In genomic region chr3:182226995-182227394, GRCh38 we compare ENCODE assay signal across 3 cellular contexts.
TF ChIP-seq lines count a peak whose summit lies in the region.

No MANE protein-coding gene starts in this region.

TF ChIP-seq in SK-N-SH, 30 proteins besides CTCF, POLR2A, EP300 and RAD21:
- no peak for TF ChIP-seq ZBTB33 (IDR thresholded peaks at IDR 0.05; ENCODE audit: borderline replicate concordance, low read depth)
- no peak for TF ChIP-seq ELF1 (IDR thresholded peaks at IDR 0.05)
- TF ChIP-seq POLR2AphosphoS5 (IDR thresholded peaks at IDR 0.05; ENCODE audit: low read depth, low read length) = no peak
- no peak for TF ChIP-seq FOXM1 (IDR thresholded peaks at IDR 0.05; ENCODE audit: low read depth)
- no peak for TF ChIP-seq JUND (IDR thresholded peaks at IDR 0.05)
- TF ChIP-seq TAF1 (IDR thresholded peaks at IDR 0.05; ENCODE audit: borderline replicate concordance, low read depth, low read length) = no peak
- TF ChIP-seq MAX (IDR thresholded peaks at IDR 0.05; ENCODE audit: low read depth) = no peak
- no peak for TF ChIP-seq FOXJ3 (CRISPR knock-in tag; IDR thresholded peaks at IDR 0.05)
- TF ChIP-seq PBX3 (IDR thresholded peaks at IDR 0.05) = no peak
- no peak for TF ChIP-seq RFX5 (IDR thresholded peaks at IDR 0.05; ENCODE audit: low read length)
- TF ChIP-seq RXRA (IDR thresholded peaks at IDR 0.05; ENCODE audit: borderline replicate concordance, low read depth) = no peak
- no peak for TF ChIP-seq YY1 (IDR thresholded peaks at IDR 0.05; ENCODE audit: low read depth)

TF ChIP-seq in SK-N-SH treated with all-trans-retinoic acid at 6 μM for 48 hours, 23 proteins besides CTCF, POLR2A, EP300 and RAD21 (continued from another document):
- TF ChIP-seq ZC3H10 (CRISPR knock-in tag; IDR thresholded peaks at IDR 0.05) = no peak
- TF ChIP-seq TOX (CRISPR knock-in tag; IDR thresholded peaks at IDR 0.05; ENCODE audit: borderline replicate concordance) = no peak
- TF ChIP-seq TCF4 (CRISPR knock-in tag; IDR thresholded peaks at IDR 0.05; ENCODE audit: borderline replicate concordance) = no peak
- TF ChIP-seq CSRNP3 (CRISPR knock-in tag; IDR thresholded peaks at IDR 0.05) = no peak
- no peak for TF ChIP-seq ZNF70 (CRISPR knock-in tag; IDR thresholded peaks at IDR 0.05)
- no peak for TF ChIP-seq ARNTL (CRISPR knock-in tag; IDR thresholded peaks at IDR 0.05; ENCODE audit: borderline replicate concordance, low read depth)
- TF ChIP-seq TSHZ2 (CRISPR knock-in tag; IDR thresholded peaks at IDR 0.05) = no peak
- TF ChIP-seq CSDC2 (CRISPR knock-in tag; IDR thresholded peaks at IDR 0.05) = no peak
- TF ChIP-seq ZFP3 (CRISPR knock-in tag; IDR thresholded peaks at IDR 0.05) = no peak
- TF ChIP-seq OSR1 (CRISPR knock-in tag; IDR thresholded peaks at IDR 0.05) = no peak
- no peak for TF ChIP-seq SNAI2 (CRISPR knock-in tag; IDR thresholded peaks at IDR 0.05)
- TF ChIP-seq GLIS3 (CRISPR knock-in tag; IDR thresholded peaks at IDR 0.05) = no peak
- TF ChIP-seq ZFP30 (CRISPR knock-in tag; IDR thresholded peaks at IDR 0.05) = no peak
- TF ChIP-seq PPARA (CRISPR knock-in tag; IDR thresholded peaks at IDR 0.05; ENCODE audit: borderline replicate concordance) = no peak
- no peak for TF ChIP-seq PATZ1 (CRISPR knock-in tag; IDR thresholded peaks at IDR 0.05; ENCODE audit: borderline replicate concordance)

TF ChIP-seq in Ishikawa, 13 proteins besides CTCF, POLR2A, EP300 and RAD21 (continued from another document):
- TF ChIP-seq USF1 (IDR thresholded peaks at IDR 0.05) (no peak), TAF1 (IDR thresholded peaks at IDR 0.05; ENCODE audit: low read depth) (no peak)
